Comparison of ENCODE assay signal across 22 cellular contexts in the genomic region with DNA sequence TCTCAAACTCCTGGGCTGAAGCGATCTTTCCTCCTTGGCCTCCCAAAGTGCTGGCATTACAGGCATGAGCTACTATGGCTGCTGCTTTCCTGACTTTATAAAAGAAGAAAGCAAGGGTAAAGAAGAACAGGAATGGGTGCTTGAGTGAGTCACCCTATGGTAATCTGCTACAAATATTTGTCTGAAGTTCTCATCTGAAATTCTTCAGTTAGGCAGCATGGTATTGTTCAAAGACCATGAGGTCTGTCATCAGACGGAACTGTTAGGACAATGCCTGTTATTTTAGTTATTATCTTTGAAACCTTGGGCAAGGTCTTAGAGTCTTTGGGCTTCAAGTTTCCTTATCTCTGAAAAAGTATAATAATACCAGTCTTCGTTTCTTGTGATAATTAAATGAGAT.
DNase-seq lines count a peak whose midpoint lies in the region; ATAC-seq and TF ChIP-seq lines count a peak whose summit lies in the region.
"Had no signal": no experiment of that assay in that cellular context is flagged by ENCODE, and none has a peak within 500 bp of the region (broad histone marks: within the 10 kb centered on the region; RNA-seq: fewer than 3 reads in every experiment).

No MANE protein-coding gene starts in this region.

- 38% methylated on average over 3 of the region's 3 CpGs for WGBS in SK-N-SH (ENCODE audit: low lambda C conversion rate)
- 54 to 73% (median 57%) methylated on average over 3 of the region's 3 CpGs for WGBS in heart left ventricle, 4 donors

- no peaks in the 10 kb centered on the region for H3K79me2 ChIP-seq in SK-N-SH (ENCODE audit: insufficient read depth)
- H3K79me2 ChIP-seq in GM23338 (replicated peaks; ENCODE audit: insufficient read depth), result no peaks in the 10 kb centered on the region

- H3F3A ChIP-seq in SK-N-SH (replicated peaks; ENCODE audit: insufficient read depth), result no peaks in the 10 kb centered on the region
- no peaks in the 10 kb centered on the region for H3F3A ChIP-seq in GM23338 (replicated peaks; ENCODE audit: low read depth)

- no peak overlapping the region for H3K9ac ChIP-seq in SK-N-SH

- no peak overlapping the region for H3K27ac ChIP-seq in SK-N-SH (ENCODE audit: low read depth in 2 of 2, low read length in 1 of 2)
- H3K27ac ChIP-seq in heart left ventricle, result no peak overlapping the region
- H3K27ac ChIP-seq in GM23338 (ENCODE audit: low read depth), result no peak overlapping the region
- H3K27ac ChIP-seq: upper lobe of right lung had no signal

- CTCF ChIA-PET in SK-N-SH (lab: Yijun Ruan, JAX), result interaction anchor here (1.3 kb wide), 1 partner anchor 23 kb away, joined by 3 read pairs; no protein-coding TSS in a partner anchor

- no peak overlapping the region for H3K4me2 ChIP-seq in SK-N-SH
- H3K4me2 ChIP-seq in GM23338, result no peak overlapping the region

- no peaks in the 10 kb centered on the region for H4K20me1 ChIP-seq in SK-N-SH (ENCODE audit: insufficient read depth)
- no peaks in the 10 kb centered on the region for H4K20me1 ChIP-seq in GM23338 (replicated peaks; ENCODE audit: insufficient read depth)

- TF ChIP-seq CTCF in SK-N-SH (IDR thresholded peaks at IDR 0.05) (no peak), fibroblast of mammary gland (conservative IDR thresholded peaks at IDR 0.05; ENCODE audit: control insufficient read depth, insufficient read depth, low read depth, low read length) (no peak), heart left ventricle (IDR thresholded peaks at IDR 0.05) (no peak), GM23338 (conservative IDR thresholded peaks at IDR 0.05; ENCODE audit: low read depth in 2 of 2) (no peak)

- no peak for TF ChIP-seq RAD21 in SK-N-SH (IDR thresholded peaks at IDR 0.05; ENCODE audit: low read length)

- no peak for TF ChIP-seq POLR2A in heart left ventricle (IDR thresholded peaks at IDR 0.05)

- POLR2A ChIA-PET in SK-N-SH (lab: Yijun Ruan, JAX), result no interaction called here

- H3K4me1 ChIP-seq in SK-N-SH (ENCODE audit: control insufficient read depth in 1 of 2, insufficient read depth in 2 of 2, low read depth in 1 of 2, low read length in 1 of 2) (peaks cover 0 to 5% of the 10 kb centered on the region in 2 experiments; a peak in 1 of 4 replicates), heart left ventricle (no peaks in the 10 kb centered on the region), GM23338 (ENCODE audit: insufficient read depth) (peaks cover 3% of the 10 kb centered on the region; the same call in 1 of the 2 replicates)
- H3K4me1 ChIP-seq: upper lobe of right lung had no signal

- H3K27me3 ChIP-seq in SK-N-SH (ENCODE audit: insufficient read depth), result no peaks in the 10 kb centered on the region
- peaks cover 0 to 3% (median 0%) of the 10 kb centered on the region in 9 donors for H3K27me3 ChIP-seq in heart left ventricle
- H3K27me3 ChIP-seq in GM23338 (ENCODE audit: insufficient read depth), result no peaks in the 10 kb centered on the region

- H3K36me3 ChIP-seq in SK-N-SH (replicated peaks in 1 of 2; ENCODE audit: control insufficient read depth in 1 of 2, insufficient read depth in 2 of 2, low read length in 1 of 2) (no peaks in the 10 kb centered on the region), heart left ventricle (no peaks in the 10 kb centered on the region), GM23338 (ENCODE audit: insufficient read depth) (no peaks in the 10 kb centered on the region)
- H3K36me3 ChIP-seq: upper lobe of right lung had no signal

- H3K4me1 Mint-ChIP-seq in GM23338, result peaks cover 16% of the 10 kb centered on the region

- intact Hi-C loops in heart left ventricle (cut with DNase I), result no loop called here

- H3K9me2 ChIP-seq in SK-N-SH (no peaks in the 10 kb centered on the region), GM23338 (ENCODE audit: insufficient read depth) (peaks cover 7% of the 10 kb centered on the region; the same call in 1 of the 2 replicates)

- no peak for TF ChIP-seq EP300 in SK-N-SH (IDR thresholded peaks at IDR 0.05; ENCODE audit: borderline replicate concordance in 1 of 2, low read depth in 1 of 2, low read length in 1 of 2)

- H3K4me3 ChIP-seq in SK-N-SH (ENCODE audit: low read depth in 2 of 2, low read length in 1 of 2), result no peak overlapping the region
- no peak overlapping the region for H3K4me3 ChIP-seq in fibroblast of mammary gland (ENCODE audit: control insufficient read depth, low read depth, low read length)
- H3K4me3 ChIP-seq in skeletal muscle cell (ENCODE audit: low read depth, low read length), result no peak overlapping the region
- H3K4me3 ChIP-seq in heart left ventricle, result no peak overlapping the region
- no peak overlapping the region for H3K4me3 ChIP-seq in GM23338
- H3K4me3 ChIP-seq: GM12878, upper lobe of right lung had no signal

- H2AFZ ChIP-seq in SK-N-SH (ENCODE audit: low read depth) (no peak overlapping the region), GM23338 (no peak overlapping the region)

- DNase-seq in GM04504 (ENCODE audit: low read depth), result peak; percentile 21
- no peak for DNase-seq in SK-N-SH
- DNase-seq in fibroblast of mammary gland (ENCODE audit: low read depth), result peak; percentile 45
- peak; percentile 55 for DNase-seq in skeletal muscle cell (ENCODE audit: low read depth)
- DNase-seq in NK-92 treated with Interleukin-12 subunit alpha and Interleukin-12 subunit beta, amount 100 ng/mL, for 24 hours (lab: John Stamatoyannopoulos, UW), result no peak
- no peak for DNase-seq in heart left ventricle
- DNase-seq in effector CD4-positive, alpha-beta T cell, result no peak
- DNase-seq in GM23338 (ENCODE audit: low spot score), result no peak
- DNase-seq: activated CD4-positive, alpha-beta T cell treated with anti-CD3 and anti-CD28 coated beads for 36 hours; activated CD8-positive, alpha-beta memory T cell treated with anti-CD3 and anti-CD28 coated beads, Interleukin-2, amount 10 ng/mL, durations not matched to agents 7 days and 5 days; activated naive CD8-positive, alpha-beta T cell treated with anti-CD3 and anti-CD28 coated beads, Interleukin-2, amount 50 U/mL, for 24 hours; C1 segment of cervical spinal cord; cerebellar nuclear complex; H7; naive B cell; NCI-H1436 treated with DMSO at 0.1 percent for 48 hours; NCI-H82; stimulated activated CD4-positive, alpha-beta T cell treated with anti-CD3 and anti-CD28 coated beads, Interleukin-2, amount 100 ng/mL, for 48 hours; upper lobe of right lung had no signal

- peaks cover 13% of the 10 kb centered on the region for H3K27me3 Mint-ChIP-seq in GM23338 (ENCODE audit: insufficient read depth, low read depth, poor library complexity)
- H3K27me3 Mint-ChIP-seq: activated CD4-positive, alpha-beta T cell treated with anti-CD3 and anti-CD28 coated beads for 36 hours; activated CD8-positive, alpha-beta memory T cell treated with anti-CD3 and anti-CD28 coated beads, Interleukin-2, amount 10 ng/mL, durations not matched to agents 7 days and 5 days; activated naive CD8-positive, alpha-beta T cell treated with anti-CD3 and anti-CD28 coated beads, Interleukin-2, amount 50 U/mL, for 24 hours; stimulated activated naive CD8-positive, alpha-beta T cell treated with anti-CD3 and anti-CD28 coated beads, Interleukin-15, Interleukin-2, amounts not matched to agents 100 ng/mL and 50 ng/mL, for 24 hours had no signal

- H3K36me3 Mint-ChIP-seq in GM23338 (ENCODE audit: low read depth), result no peaks in the 10 kb centered on the region
- H3K36me3 Mint-ChIP-seq: activated CD8-positive, alpha-beta memory T cell treated with anti-CD3 and anti-CD28 coated beads, Interleukin-2, amount 10 ng/mL, durations not matched to agents 7 days and 5 days; naive B cell had no signal

- H3K27ac Mint-ChIP-seq in GM23338, result no peak overlapping the region
- H3K27ac Mint-ChIP-seq: activated CD4-positive, alpha-beta T cell treated with anti-CD3 and anti-CD28 coated beads for 36 hours; activated CD8-positive, alpha-beta memory T cell treated with anti-CD3 and anti-CD28 coated beads, Interleukin-2, amount 10 ng/mL, durations not matched to agents 7 days and 5 days; activated naive CD8-positive, alpha-beta T cell treated with anti-CD3 and anti-CD28 coated beads, Interleukin-2, amount 50 U/mL, for 24 hours; activated T-helper 2 cell treated with anti-CD3 and anti-CD28 coated beads, Interferon-gamma antibody, Interleukin-2, Interleukin-4, amounts not matched to agents 10 μg/mL and 5 μg/mL and 100 μg/mL, durations not matched to agents 14 hours and 24 hours and 36 hours; naive B cell; stimulated activated naive CD8-positive, alpha-beta T cell treated with anti-CD3 and anti-CD28 coated beads, Interleukin-15, Interleukin-2, amounts not matched to agents 100 ng/mL and 50 ng/mL, for 24 hours had no signal

- ATAC-seq in heart left ventricle (no peak), GM23338 (no peak)
- ATAC-seq: activated CD4-positive, alpha-beta T cell treated with anti-CD3 and anti-CD28 coated beads for 36 hours; activated CD8-positive, alpha-beta memory T cell treated with anti-CD3 and anti-CD28 coated beads, Interleukin-2, amount 10 ng/mL, durations not matched to agents 7 days and 5 days; activated naive CD8-positive, alpha-beta T cell treated with anti-CD3 and anti-CD28 coated beads, Interleukin-2, amount 50 U/mL, for 24 hours; GM12878; upper lobe of right lung had no signal

- H3K9me3 ChIP-seq in SK-N-SH (no peaks in the 10 kb centered on the region), heart left ventricle (no peaks in the 10 kb centered on the region)
- H3K9me3 ChIP-seq: upper lobe of right lung had no signal

- H3K4me3 Mint-ChIP-seq in GM23338, result no peak overlapping the region
- H3K4me3 Mint-ChIP-seq: activated CD4-positive, alpha-beta T cell treated with anti-CD3 and anti-CD28 coated beads for 36 hours; activated CD8-positive, alpha-beta memory T cell treated with anti-CD3 and anti-CD28 coated beads, Interleukin-2, amount 10 ng/mL, durations not matched to agents 7 days and 5 days; activated naive CD8-positive, alpha-beta T cell treated with anti-CD3 and anti-CD28 coated beads, Interleukin-2, amount 50 U/mL, for 24 hours; naive B cell; stimulated activated naive CD8-positive, alpha-beta T cell treated with anti-CD3 and anti-CD28 coated beads, Interleukin-15, Interleukin-2, amounts not matched to agents 100 ng/mL and 50 ng/mL, for 24 hours had no signal

- H3K9me3 Mint-ChIP-seq in GM23338, result peaks cover 3% of the 10 kb centered on the region; the same call in 2 of the 3 replicates
- H3K9me3 Mint-ChIP-seq: activated naive CD8-positive, alpha-beta T cell treated with anti-CD3 and anti-CD28 coated beads, Interleukin-2, amount 50 U/mL, for 24 hours; activated T-helper 2 cell treated with anti-CD3 and anti-CD28 coated beads, Interferon-gamma antibody, Interleukin-2, Interleukin-4, amounts not matched to agents 10 μg/mL and 5 μg/mL and 100 μg/mL, durations not matched to agents 14 hours and 24 hours and 36 hours; naive B cell; stimulated activated naive CD8-positive, alpha-beta T cell treated with anti-CD3 and anti-CD28 coated beads, Interleukin-15, Interleukin-2, amounts not matched to agents 100 ng/mL and 50 ng/mL, for 24 hours had no signal

TF ChIP-seq in SK-N-SH, 30 proteins besides CTCF, POLR2A, EP300 and RAD21:
- TF ChIP-seq SMC3 (IDR thresholded peaks at IDR 0.05; ENCODE audit: low read depth, low read length) (no peak), FOSL2 (IDR thresholded peaks at IDR 0.05; ENCODE audit: borderline replicate concordance, low read depth) (peak; percentile 35; the same call in 1 of the 2 replicates)

Comparison
In these comparisons a context has a peak if more than half of its experiments do, and no peak if none do; other contexts are left out.
1. DNase-seq: peak in GM04504 (single experiment), fibroblast of mammary gland (single experiment) and skeletal muscle cell (single experiment); none in SK-N-SH (single experiment), NK-92 treated with Interleukin-12 subunit alpha and Interleukin-12 subunit beta, amount 100 ng/mL, for 24 hours (single experiment), heart left ventricle (0 of 5), effector CD4-positive, alpha-beta T cell (single experiment) and GM23338 (single experiment).